ENCODE assay signal across 14 cellular contexts in the genomic region with DNA sequence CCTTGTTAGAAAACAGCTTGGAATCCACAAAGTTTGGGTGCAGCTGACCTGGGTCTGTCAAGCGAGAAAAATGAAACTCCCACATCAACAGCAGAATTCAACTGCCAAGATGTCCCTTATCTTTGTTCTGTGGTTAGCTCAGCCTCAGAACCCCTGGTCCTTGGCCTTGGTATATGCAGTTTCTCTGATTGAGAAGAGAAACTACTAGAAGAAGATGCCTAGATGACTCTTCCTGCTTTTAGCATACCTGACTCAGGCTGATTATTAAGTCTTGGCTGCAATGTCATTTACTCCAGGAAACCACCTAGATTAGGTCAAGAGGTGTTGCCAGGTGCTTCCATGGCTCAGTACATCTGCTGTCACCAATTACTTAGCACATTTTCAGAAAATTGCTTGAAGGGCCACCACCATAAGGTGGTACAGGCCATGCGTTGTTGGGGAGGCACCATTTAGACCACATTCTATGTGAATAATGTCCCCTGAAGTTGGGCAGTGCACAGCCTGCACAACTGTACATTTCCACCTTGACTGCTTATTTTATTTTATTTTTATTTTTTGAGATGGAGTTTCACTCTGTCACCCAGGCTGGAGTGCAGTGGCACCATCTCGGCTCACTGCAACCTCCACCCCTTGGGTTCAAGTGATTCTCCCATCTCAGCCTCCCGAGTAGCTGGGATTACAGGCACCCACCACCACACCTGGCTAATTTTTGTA. TPM values are rescaled to one million over a fixed set of nuclear protein-coding genes. Genes with fewer than 3 reads are reported as not detected.
DNase-seq lines count a peak whose midpoint lies in the region; ATAC-seq lines count a peak whose summit lies in the region.
"Had no signal": no experiment of that assay in that cellular context is flagged by ENCODE, and none has a peak within 500 bp of the region (broad histone marks: within the 10 kb centered on the region; RNA-seq: fewer than 3 reads in every experiment).

No MANE protein-coding gene starts in this region.

- H3K23ac ChIP-seq in mesenchymal stem cell (ENCODE audit: low read length in 2 of 2) = no peak overlapping the region

- no peaks in the 10 kb centered on the region for H3K9me3 ChIP-seq in mesenchymal stem cell (ENCODE audit: control insufficient read depth, low read length)
- H3K9me3 ChIP-seq: A549 had no signal

- H2AK5ac ChIP-seq in mesenchymal stem cell (ENCODE audit: low read length, severe bottlenecking) = no peak overlapping the region

- H3K9me3 Mint-ChIP-seq in T-helper 2 cell treated with Interferon-gamma antibody and Interleukin-4, amounts not matched to agents 5 μg/mL and 100 μg/mL, for 36 hours = no peaks in the 10 kb centered on the region
- H3K9me3 Mint-ChIP-seq: natural killer cell treated with Interleukin-12 subunit alpha and Interleukin-12 subunit beta and Interleukin-15 and Interleukin-18, amount 100 ng/mL, for 72 hours; stimulated activated naive CD8-positive, alpha-beta T cell treated with anti-CD3 and anti-CD28 coated beads, Interleukin-15, Interleukin-2, amounts not matched to agents 100 ng/mL and 50 ng/mL, for 24 hours had no signal

- H2BK12ac ChIP-seq in mesenchymal stem cell (ENCODE audit: low read length in 2 of 2) = peak overlapping the region in 1 of 2 experiments; percentile 71

- 89% methylated on average over 4 of the region's 4 CpGs for WGBS in mesenchymal stem cell

- H2BK120ac ChIP-seq in mesenchymal stem cell (ENCODE audit: low read depth, low read length) = no peak overlapping the region

- H3K4me2 ChIP-seq in mesenchymal stem cell (ENCODE audit: low read length, poor library complexity, severe bottlenecking) = no peak overlapping the region
- H3K4me2 ChIP-seq: A549 had no signal

- DNase-seq in activated CD4-positive, CD25-positive, alpha-beta regulatory T cell treated with anti-CD3 and anti-CD28 coated beads, Interleukin-2, amount 50 U/mL, for 72 hours = no peak
- peak; percentile 64 for DNase-seq in T-helper 2 cell treated with Interferon-gamma antibody and Interleukin-4, amounts not matched to agents 5 μg/mL and 100 μg/mL, for 36 hours (ENCODE audit: low spot score)
- no peak for DNase-seq in mesenchymal stem cell
- no peak for DNase-seq in putamen (ENCODE audit: low spot score)
- no peak for DNase-seq in HuH-7 (ENCODE audit: low spot score)
- DNase-seq in hepatic stellate cell (ENCODE audit: low spot score) = no peak
- DNase-seq: activated CD4-positive, alpha-beta T cell treated with anti-CD3 and anti-CD28 coated beads, Interleukin-2, amount 50 U/mL, for 1 hour; DMS153 had no signal

- peaks cover 34% of the 10 kb centered on the region for H3K4me1 Mint-ChIP-seq in T-helper 2 cell treated with Interferon-gamma antibody and Interleukin-4, amounts not matched to agents 5 μg/mL and 100 μg/mL, for 36 hours (ENCODE audit: low read depth)

- H3K36me3 ChIP-seq in mesenchymal stem cell (ENCODE audit: control insufficient read depth in 1 of 2, insufficient read depth in 2 of 2, low read depth in 1 of 2, low read length in 2 of 2) = no peaks in the 10 kb centered on the region

- H3K4me3 Mint-ChIP-seq in T-helper 2 cell treated with Interferon-gamma antibody and Interleukin-4, amounts not matched to agents 5 μg/mL and 100 μg/mL, for 36 hours = peak overlapping the region; percentile 68
- H3K4me3 Mint-ChIP-seq: natural killer cell treated with Interleukin-12 subunit alpha and Interleukin-12 subunit beta and Interleukin-15 and Interleukin-18, amount 100 ng/mL, for 72 hours; stimulated activated naive CD8-positive, alpha-beta T cell treated with anti-CD3 and anti-CD28 coated beads, Interleukin-15, Interleukin-2, amounts not matched to agents 100 ng/mL and 50 ng/mL, for 24 hours had no signal

- peak overlapping the region; percentile 88 for H3K27ac Mint-ChIP-seq in T-helper 2 cell treated with Interferon-gamma antibody and Interleukin-4, amounts not matched to agents 5 μg/mL and 100 μg/mL, for 36 hours
- H3K27ac Mint-ChIP-seq: natural killer cell treated with Interleukin-12 subunit alpha and Interleukin-12 subunit beta and Interleukin-15 and Interleukin-18, amount 100 ng/mL, for 72 hours; stimulated activated naive CD8-positive, alpha-beta T cell treated with anti-CD3 and anti-CD28 coated beads, Interleukin-15, Interleukin-2, amounts not matched to agents 100 ng/mL and 50 ng/mL, for 24 hours had no signal

- ATAC-seq in activated CD4-positive, CD25-positive, alpha-beta regulatory T cell treated with anti-CD3 and anti-CD28 coated beads, Interleukin-2, amount 50 U/mL, for 24 hours = peak; percentile 82 to 83
- peak; percentile 94 for ATAC-seq in HG02852 (IDR thresholded peaks at IDR 0.05; ENCODE audit: unreplicated experiment)
- ATAC-seq: A549; HepG2; natural killer cell treated with Interleukin-12 subunit alpha and Interleukin-12 subunit beta and Interleukin-15 and Interleukin-18, amount 100 ng/mL, for 72 hours had no signal

- H3K27ac ChIP-seq in mesenchymal stem cell (ENCODE audit: low read length, poor library complexity, severe bottlenecking) = no peak overlapping the region
- H3K27ac ChIP-seq: A549 had no signal

- H3K36me3 Mint-ChIP-seq in T-helper 2 cell treated with Interferon-gamma antibody and Interleukin-4, amounts not matched to agents 5 μg/mL and 100 μg/mL, for 36 hours (ENCODE audit: low read depth) = no peaks in the 10 kb centered on the region
- H3K36me3 Mint-ChIP-seq: natural killer cell treated with Interleukin-12 subunit alpha and Interleukin-12 subunit beta and Interleukin-15 and Interleukin-18, amount 100 ng/mL, for 72 hours had no signal

- no peak overlapping the region for H3K9ac ChIP-seq in mesenchymal stem cell (ENCODE audit: low read length)

- H3K18ac ChIP-seq in mesenchymal stem cell (ENCODE audit: low read depth in 1 of 2, low read length in 2 of 2) = no peak overlapping the region

- H3K27me3 ChIP-seq in mesenchymal stem cell (ENCODE audit: control insufficient read depth in 1 of 2, insufficient read depth in 1 of 2, low read length in 2 of 2) = no peaks in the 10 kb centered on the region

- H3K4me3 ChIP-seq in mesenchymal stem cell (ENCODE audit: insufficient read depth in 1 of 2, low read depth in 1 of 2, low read length in 2 of 2) = no peak overlapping the region
- H3K4me3 ChIP-seq: A549 had no signal

- no peak overlapping the region for H2AFZ ChIP-seq in mesenchymal stem cell (ENCODE audit: low read depth, low read length)

- H3K4me1 ChIP-seq in mesenchymal stem cell (ENCODE audit: control insufficient read depth, insufficient read depth, low read depth, low read length) = no peaks in the 10 kb centered on the region
- H3K4me1 ChIP-seq: A549 had no signal

- H3K4ac ChIP-seq in mesenchymal stem cell (ENCODE audit: low read depth in 1 of 2, low read length in 2 of 2) = no peak overlapping the region

- H4K8ac ChIP-seq in mesenchymal stem cell (ENCODE audit: low read length) = no peak overlapping the region

- H3K27me3 Mint-ChIP-seq in T-helper 2 cell treated with Interferon-gamma antibody and Interleukin-4, amounts not matched to agents 5 μg/mL and 100 μg/mL, for 36 hours (ENCODE audit: low read depth) = no peaks in the 10 kb centered on the region
- H3K27me3 Mint-ChIP-seq: stimulated activated naive CD8-positive, alpha-beta T cell treated with anti-CD3 and anti-CD28 coated beads, Interleukin-15, Interleukin-2, amounts not matched to agents 100 ng/mL and 50 ng/mL, for 24 hours had no signal

- H3K79me1 ChIP-seq in mesenchymal stem cell (replicated peaks; ENCODE audit: low read length, poor library complexity, severe bottlenecking) = no peaks in the 10 kb centered on the region

- peak overlapping the region; percentile 62 for H4K91ac ChIP-seq in mesenchymal stem cell (ENCODE audit: low read length)

- peak overlapping the region in 1 of 2 experiments; percentile 7 for H3K14ac ChIP-seq in mesenchymal stem cell (ENCODE audit: low read length in 2 of 2)

- peak overlapping the region; percentile 78 for H2BK15ac ChIP-seq in mesenchymal stem cell (ENCODE audit: low read depth, poor library complexity, severe bottlenecking)

- H2BK5ac ChIP-seq in mesenchymal stem cell (ENCODE audit: low read depth, low read length, poor library complexity, severe bottlenecking) = no peak overlapping the region

RNA-seq across cellular contexts. Expression of a gene that starts 59.4 kb away (rescaled TPM):
- 3.4 TPM for polyA plus RNA-seq in mesenchymal stem cell (2013, experiment 1 of 2)
- polyA plus RNA-seq in mesenchymal stem cell (2013, experiment 2 of 2) = 3.5 TPM
